In the genomic region with DNA sequence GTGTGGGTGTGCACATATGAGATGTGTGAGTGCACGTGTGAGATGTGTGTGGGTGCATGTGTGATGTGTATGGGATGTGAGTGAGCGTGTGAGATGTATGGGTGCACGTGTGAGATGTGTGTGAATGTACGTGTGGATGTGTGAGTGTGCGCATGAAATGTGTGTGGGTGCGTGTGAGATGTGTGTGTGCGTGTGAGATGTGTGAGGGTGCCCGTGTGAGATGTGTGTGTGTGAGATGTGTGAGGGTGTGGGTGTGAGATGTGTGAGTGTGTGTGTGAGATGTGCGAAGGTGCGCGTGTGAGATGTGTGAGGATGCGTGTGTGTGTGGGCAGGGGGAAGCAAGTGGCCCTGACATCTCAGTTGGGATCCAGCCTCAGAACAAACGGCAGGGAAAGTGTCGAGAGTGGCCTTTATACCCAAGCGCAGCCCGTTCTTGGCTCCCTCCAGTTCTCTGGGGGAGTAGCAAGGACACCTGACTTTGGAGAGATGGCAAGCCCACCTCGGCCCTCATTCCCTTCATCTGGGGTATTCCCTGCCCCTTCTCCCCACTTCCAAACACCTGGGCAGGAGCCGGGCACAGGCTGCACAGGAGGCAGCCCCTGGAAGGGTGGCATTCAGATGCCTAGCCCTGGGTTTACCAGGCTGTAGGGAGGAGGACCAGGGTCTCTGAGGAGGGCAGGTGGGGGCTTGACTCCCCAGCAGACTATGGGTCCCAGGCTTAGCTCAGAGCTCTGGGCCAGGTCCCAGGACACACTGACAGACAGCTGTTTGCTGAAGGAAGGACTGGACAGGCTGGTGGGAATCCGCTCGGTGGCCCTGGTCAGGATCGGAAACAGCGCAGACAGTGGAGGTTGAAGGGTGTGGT, we compare ENCODE assay signal across 14 cellular contexts. TPM values are rescaled to one million over a fixed set of nuclear protein-coding genes. Genes with fewer than 3 reads are reported as not detected.
DNase-seq lines count a peak whose midpoint lies in the region; ATAC-seq and TF ChIP-seq lines count a peak whose summit lies in the region.
"Had no signal": no experiment of that assay in that cellular context is flagged by ENCODE, and none has a peak within 500 bp of the region (broad histone marks: within the 10 kb centered on the region; RNA-seq: fewer than 3 reads in every experiment).

No MANE protein-coding gene starts in this region.

- no peak for TF ChIP-seq POLR2A in esophagus muscularis mucosa (IDR thresholded peaks at IDR 0.05; ENCODE audit: low read depth)
- TF ChIP-seq POLR2A in transverse colon (IDR thresholded peaks at IDR 0.05) = no peak

- H3K4me3 ChIP-seq in esophagus muscularis mucosa (no peak overlapping the region), muscle layer of duodenum (ENCODE audit: low read depth in 1 of 2, low read length in 2 of 2) (no peak overlapping the region), transverse colon (no peak overlapping the region)
- H3K4me3 ChIP-seq: hepatocyte had no signal

- H3K27me3 ChIP-seq in esophagus muscularis mucosa (no peaks in the 10 kb centered on the region), muscle layer of duodenum (ENCODE audit: low read depth, low read length) (no peaks in the 10 kb centered on the region), transverse colon (no peaks in the 10 kb centered on the region)
- H3K27me3 ChIP-seq: hepatocyte had no signal

- H3K4me1 ChIP-seq in esophagus muscularis mucosa (peaks cover 51 to 66% (median 63%) of the 10 kb centered on the region in 4 donors), muscle layer of duodenum (ENCODE audit: control insufficient read depth in 1 of 2, insufficient read depth in 2 of 2, low read length in 2 of 2) (peaks cover 30 to 49% of the 10 kb centered on the region in 2 donors), transverse colon (peaks cover 30 to 47% (median 36%) of the 10 kb centered on the region in 4 donors)

- in situ Hi-C loops in transverse colon (cut with MboI; ENCODE audit: low pct_ligation_motif_present in 1 of 4, low pct_unique_long_range_greater_than_20kb in 1 of 4, low sequenced_read_pairs in 3 of 4) = loop anchor here (5.0 to 10.0 kb wide), 3 partner anchors 86 to 96 kb away; no protein-coding TSS in a partner anchor

- peak; percentile 4 for DNase-seq in activated CD4-positive, alpha-beta T cell treated with anti-CD3 and anti-CD28 coated beads for 1 hour
- no peak for DNase-seq in activated CD4-positive, alpha-beta T cell treated with anti-CD3 and anti-CD28 coated beads for 4 hours
- DNase-seq in esophagus muscularis mucosa (ENCODE audit: extremely low spot score) (peak; percentile 91), transverse colon (peak; percentile 6), cerebellar nuclear complex (lab: John Stamatoyannopoulos, UW) (no peak), NCI-H187 treated with DMSO at 0.1 percent for 48 hours (lab: John Stamatoyannopoulos, UW) (no peak)
- DNase-seq: 8988T; GDM1; NCI-H1417 treated with DMSO at 0.1 percent for 48 hours; NCI-H526; stimulated activated naive CD8-positive, alpha-beta T cell treated with anti-CD3 and anti-CD28 coated beads, Interleukin-15, Interleukin-2, amounts not matched to agents 100 U/mL and 50 U/mL, for 24 hours had no signal

- ATAC-seq in GM19324 (IDR thresholded peaks at IDR 0.05; ENCODE audit: low FRiP score, unreplicated experiment) = no peak
- ATAC-seq: stimulated activated naive CD8-positive, alpha-beta T cell treated with anti-CD3 and anti-CD28 coated beads, Interleukin-15, Interleukin-2, amounts not matched to agents 100 U/mL and 50 U/mL, for 24 hours had no signal

- peaks cover 0 to under 1% (median under 1%) of the 10 kb centered on the region in 4 donors for H3K36me3 ChIP-seq in esophagus muscularis mucosa
- peaks cover 0 to 4% of the 10 kb centered on the region in 2 donors for H3K36me3 ChIP-seq in muscle layer of duodenum (ENCODE audit: control insufficient read depth in 1 of 2, insufficient read depth in 2 of 2, low read length in 2 of 2)
- no peaks in the 10 kb centered on the region for H3K36me3 ChIP-seq in transverse colon

- TF ChIP-seq EP300 in esophagus muscularis mucosa (IDR thresholded peaks at IDR 0.05) (no peak), transverse colon (IDR thresholded peaks at IDR 0.05; ENCODE audit: low read depth) (no peak)

- WGBS in esophagus muscularis mucosa = 81% methylated on average over 22 of the region's 22 CpGs
- WGBS in transverse colon (ENCODE audit: low coverage in 1 of 2), 2 donors = 77 to 90% methylated on average over 11 to 22 of the region's 22 CpGs

- intact Hi-C loops in esophagus muscularis mucosa (cut with DNase I) = no loop called here
- intact Hi-C loops in transverse colon (cut with DNase I; ENCODE audit: low total_unique reads) = no loop called here

- peak overlapping the region; percentile 87 to 93 (median 92) for H3K27ac ChIP-seq in esophagus muscularis mucosa (replicated peaks in 1 of 4)
- peak overlapping the region; percentile 84 for H3K27ac ChIP-seq in muscle layer of duodenum (ENCODE audit: low read length)
- H3K27ac ChIP-seq in transverse colon = peak overlapping the region; percentile 62 to 91 (median 86)

- TF ChIP-seq CTCF in esophagus muscularis mucosa (IDR thresholded peaks at IDR 0.05) (no peak), transverse colon (IDR thresholded peaks at IDR 0.05) (no peak)

- H3K9me3 ChIP-seq in esophagus muscularis mucosa = no peaks in the 10 kb centered on the region
- H3K9me3 ChIP-seq in muscle layer of duodenum (ENCODE audit: control insufficient read depth in 1 of 2, low read length in 2 of 2) = no peaks in the 10 kb centered on the region
- H3K9me3 ChIP-seq in transverse colon = no peaks in the 10 kb centered on the region

RNA-seq across cellular contexts. Expression of gene PPIF, which starts 31.6 kb away (rescaled TPM):
- total RNA-seq in esophagus muscularis mucosa = 10 to 100 TPM; 19.5 to 42.2 (median 24.4) TPM
- 100 to 1,000 TPM in 1 of 4 donors, 10 to 100 TPM in 3; 37.2 to 149 (median 51.6) TPM for total RNA-seq in transverse colon

Comparison
In these comparisons a context has a peak if more than half of its experiments do, and no peak if none do; other contexts are left out.
1. DNase-seq: peak in activated CD4-positive, alpha-beta T cell treated with anti-CD3 and anti-CD28 coated beads for 1 hour (single experiment), esophagus muscularis mucosa (single experiment) and transverse colon (single experiment); none in activated CD4-positive, alpha-beta T cell treated with anti-CD3 and anti-CD28 coated beads for 4 hours (0 of 2), cerebellar nuclear complex (0 of 2) and NCI-H187 treated with DMSO at 0.1 percent for 48 hours (single experiment).
2. Peak in every context shown above with its lines, with median percentiles within 50 percentile points of each other: H3K27ac ChIP-seq.